ENCODE assay signal across 23 cellular contexts in the genomic region with DNA sequence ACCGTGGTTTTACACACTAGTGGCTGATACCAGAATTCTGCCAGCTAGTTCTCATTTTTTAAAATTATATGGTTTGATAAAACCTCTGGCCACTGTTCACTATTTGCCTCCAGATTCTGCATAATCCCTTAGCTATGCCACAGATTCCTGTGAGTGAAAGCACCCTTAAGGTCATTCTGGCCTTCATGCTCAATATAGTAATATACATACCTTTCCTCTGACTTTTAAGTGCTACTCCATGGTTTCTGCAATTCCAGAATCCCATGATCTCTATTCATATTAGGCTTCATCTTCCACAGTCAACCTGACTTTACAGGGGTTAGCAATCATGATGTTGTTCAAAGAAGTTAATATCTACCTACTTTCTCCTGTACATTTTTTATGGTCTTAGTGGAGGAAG.
DNase-seq lines count a peak whose midpoint lies in the region; ATAC-seq and TF ChIP-seq lines count a peak whose summit lies in the region.
"Had no signal": no experiment of that assay in that cellular context is flagged by ENCODE, and none has a peak within 500 bp of the region (broad histone marks: within the 10 kb centered on the region; RNA-seq: fewer than 3 reads in every experiment).

No MANE protein-coding gene starts in this region.

- no peaks in the 10 kb centered on the region for H3K27me3 ChIP-seq in RWPE2 (ENCODE audit: insufficient read depth, poor library complexity, severe bottlenecking)
- H3K27me3 ChIP-seq: ovary, right lobe of liver had no signal

- H3K4me3 ChIP-seq in RWPE2 (ENCODE audit: severe bottlenecking) (no peak overlapping the region), fibroblast of mammary gland (ENCODE audit: control insufficient read depth, low read depth, low read length) (no peak overlapping the region), skeletal muscle cell (ENCODE audit: low read depth, low read length) (no peak overlapping the region)
- H3K4me3 ChIP-seq: HAP-1, ovary, right lobe of liver, thoracic aorta had no signal

- H3K4me3 Mint-ChIP-seq in stimulated activated naive B cell treated with anti-CD40 and anti-IgM and Interleukin-4, amounts not matched to agents 10 μg/mL and 1 μg/mL and 100 μg/mL, for 72 hours: no peak overlapping the region
- no peak overlapping the region for H3K4me3 Mint-ChIP-seq in activated CD4-positive, alpha-beta T cell treated with anti-CD3 and anti-CD28 coated beads, Interleukin-2, amount 10 ng/mL, durations not matched to agents 7 days and 5 days
- H3K4me3 Mint-ChIP-seq: naive thymus-derived CD4-positive, alpha-beta T cell had no signal

- H3K36me3 Mint-ChIP-seq in stimulated activated naive B cell treated with anti-CD40 and anti-IgM and Interleukin-4, amounts not matched to agents 10 μg/mL and 1 μg/mL and 100 μg/mL, for 72 hours: no peaks in the 10 kb centered on the region
- H3K36me3 Mint-ChIP-seq in activated CD4-positive, alpha-beta T cell treated with anti-CD3 and anti-CD28 coated beads, Interleukin-2, amount 10 ng/mL, durations not matched to agents 7 days and 5 days (ENCODE audit: low read depth): no peaks in the 10 kb centered on the region
- H3K36me3 Mint-ChIP-seq: naive thymus-derived CD4-positive, alpha-beta T cell had no signal

- no peak overlapping the region for H3K27ac ChIP-seq in RWPE2 (ENCODE audit: poor library complexity, severe bottlenecking)
- H3K27ac ChIP-seq: epithelial cell of prostate, ovary, right lobe of liver, thoracic aorta had no signal

- H3K9me3 Mint-ChIP-seq in stimulated activated naive B cell treated with anti-CD40 and anti-IgM and Interleukin-4, amounts not matched to agents 10 μg/mL and 1 μg/mL and 100 μg/mL, for 72 hours: no peaks in the 10 kb centered on the region
- H3K9me3 Mint-ChIP-seq in activated CD4-positive, alpha-beta T cell treated with anti-CD3 and anti-CD28 coated beads, Interleukin-2, amount 10 ng/mL, durations not matched to agents 7 days and 5 days: no peaks in the 10 kb centered on the region
- H3K9me3 Mint-ChIP-seq: naive thymus-derived CD4-positive, alpha-beta T cell had no signal

- H3K4me1 ChIP-seq in RWPE2 (ENCODE audit: insufficient read depth, poor library complexity, severe bottlenecking): peaks cover 14% of the 10 kb centered on the region
- H3K4me1 ChIP-seq: HAP-1, right lobe of liver had no signal

- no peak overlapping the region for H3K27ac Mint-ChIP-seq in stimulated activated naive B cell treated with anti-CD40 and anti-IgM and Interleukin-4, amounts not matched to agents 10 μg/mL and 1 μg/mL and 100 μg/mL, for 72 hours
- no peak overlapping the region for H3K27ac Mint-ChIP-seq in activated CD4-positive, alpha-beta T cell treated with anti-CD3 and anti-CD28 coated beads, Interleukin-2, amount 10 ng/mL, durations not matched to agents 7 days and 5 days
- H3K27ac Mint-ChIP-seq: naive thymus-derived CD4-positive, alpha-beta T cell had no signal

- ATAC-seq in RWPE2 (ENCODE audit: low read depth): peak; percentile 75
- no peak for ATAC-seq in GM21717 (IDR thresholded peaks at IDR 0.05; ENCODE audit: unreplicated experiment)
- ATAC-seq in HG03571 (IDR thresholded peaks at IDR 0.05; ENCODE audit: unreplicated experiment): no peak
- no peak for ATAC-seq in stimulated activated naive B cell treated with anti-CD40 and anti-IgM and Interleukin-4, amounts not matched to agents 10 μg/mL and 1 μg/mL and 100 μg/mL, for 72 hours (replicated peaks)
- ATAC-seq: left colon; naive thymus-derived CD4-positive, alpha-beta T cell; right lobe of liver; Right ventricle myocardium inferior had no signal

- H3K36me3 ChIP-seq in RWPE2 (ENCODE audit: low read depth): no peaks in the 10 kb centered on the region
- H3K36me3 ChIP-seq: HAP-1, ovary, right lobe of liver, thoracic aorta had no signal

- H3K9me3 ChIP-seq in RWPE2 (ENCODE audit: severe bottlenecking): no peaks in the 10 kb centered on the region
- H3K9me3 ChIP-seq: HAP-1, ovary, right lobe of liver, thoracic aorta had no signal

- CTCF ChIA-PET in activated CD4-positive, alpha-beta T cell treated with anti-CD3 and anti-CD28 coated beads, Interleukin-2, amount 10 ng/mL, durations not matched to agents 7 days and 5 days (lab: Charles Lee): no interaction called here

- POLR2A ChIA-PET in activated CD4-positive, alpha-beta T cell treated with anti-CD3 and anti-CD28 coated beads, Interleukin-2, amount 10 ng/mL, durations not matched to agents 7 days and 5 days (lab: Charles Lee): no interaction called here

- no peaks in the 10 kb centered on the region for H3K4me1 Mint-ChIP-seq in stimulated activated naive B cell treated with anti-CD40 and anti-IgM and Interleukin-4, amounts not matched to agents 10 μg/mL and 1 μg/mL and 100 μg/mL, for 72 hours
- H3K4me1 Mint-ChIP-seq in activated CD4-positive, alpha-beta T cell treated with anti-CD3 and anti-CD28 coated beads, Interleukin-2, amount 10 ng/mL, durations not matched to agents 7 days and 5 days: no peaks in the 10 kb centered on the region
- H3K4me1 Mint-ChIP-seq: naive thymus-derived CD4-positive, alpha-beta T cell had no signal

- H3K27me3 Mint-ChIP-seq in stimulated activated naive B cell treated with anti-CD40 and anti-IgM and Interleukin-4, amounts not matched to agents 10 μg/mL and 1 μg/mL and 100 μg/mL, for 72 hours: no peaks in the 10 kb centered on the region
- no peaks in the 10 kb centered on the region for H3K27me3 Mint-ChIP-seq in activated CD4-positive, alpha-beta T cell treated with anti-CD3 and anti-CD28 coated beads, Interleukin-2, amount 10 ng/mL, durations not matched to agents 7 days and 5 days

- DNase-seq in ELR (ENCODE audit: low read depth) (peak; percentile 89), RWPE2 (ENCODE audit: low spot score) (no peak), fibroblast of mammary gland (ENCODE audit: low read depth) (peak; percentile 9), skeletal muscle cell (ENCODE audit: low read depth) (peak; percentile 22)
- no peak for DNase-seq in stimulated activated naive B cell treated with anti-CD40 and anti-IgM and Interleukin-4, amounts not matched to agents 10 μg/mL and 1 μg/mL and 100 μg/mL, for 72 hours
- no peak for DNase-seq in activated CD4-positive, alpha-beta T cell treated with anti-CD3 and anti-CD28 coated beads, Interleukin-2, amount 10 ng/mL, durations not matched to agents 7 days and 5 days
- DNase-seq: activated CD8-positive, alpha-beta memory T cell treated with anti-CD3 and anti-CD28 coated beads, Interleukin-2, amount 50 U/mL, for 4 hours; activated gamma-delta T cell; DND-41; Kasumi-1; left colon; naive thymus-derived CD4-positive, alpha-beta T cell; NCI-H1092 treated with DMSO at 0.1 percent for 48 hours; NCI-H69; ovary; right lobe of liver; T-helper 1 cell had no signal

- no peak for TF ChIP-seq CTCF in RWPE2 (IDR thresholded peaks at IDR 0.05; ENCODE audit: poor library complexity, severe bottlenecking)
- TF ChIP-seq CTCF in fibroblast of mammary gland (conservative IDR thresholded peaks at IDR 0.05; ENCODE audit: control insufficient read depth, insufficient read depth, low read depth, low read length): no peak

Comparison
In these comparisons a context has a peak if more than half of its experiments do, and no peak if none do; other contexts are left out.
1. DNase-seq: peak in ELR (single experiment), fibroblast of mammary gland (single experiment) and skeletal muscle cell (single experiment); none in RWPE2 (single experiment), stimulated activated naive B cell treated with anti-CD40 and anti-IgM and Interleukin-4, amounts not matched to agents 10 μg/mL and 1 μg/mL and 100 μg/mL, for 72 hours (single experiment) and activated CD4-positive, alpha-beta T cell treated with anti-CD3 and anti-CD28 coated beads, Interleukin-2, amount 10 ng/mL, durations not matched to agents 7 days and 5 days (single experiment).